8 cellular contexts compared by ENCODE assay signal in genomic region chr4:6986781-6987565, GRCh38. TPM values are rescaled to one million over a fixed set of nuclear protein-coding genes. Genes with fewer than 3 reads are reported as not detected.
DNase-seq lines count a peak whose midpoint lies in the region; ATAC-seq, FAIRE-seq and TF ChIP-seq lines count a peak whose summit lies in the region.

No MANE protein-coding gene starts in this region.

- TF ChIP-seq CTCF in Calu3 (IDR thresholded peaks at IDR 0.05; ENCODE audit: unreplicated experiment), result no peak
- TF ChIP-seq CTCF in endodermal cell (conservative IDR thresholded peaks at IDR 0.05), result peak; percentile 11

- H3K9ac ChIP-seq in endodermal cell (ENCODE audit: extremely low read depth, low read length, poor library complexity, severe bottlenecking), result peak overlapping the region; percentile 72

- CTCF ChIA-PET in Calu3 (lab: Charles Lee), result interaction anchor here (1.1 kb wide), 1 partner anchor 11 kb away, joined by 3 read pairs; no protein-coding TSS in a partner anchor

- H3K27me3 ChIP-seq in endodermal cell (ENCODE audit: control insufficient read depth, insufficient read depth, low read length, poor library complexity, severe bottlenecking), result no peaks in the 10 kb centered on the region

- peak overlapping the region; percentile 83 for H3K27ac ChIP-seq in endodermal cell (ENCODE audit: low read depth, low read length)

- no peak for FAIRE-seq in HTR-8/SVneo (lab: Jason Lieb, UNC)

- H3K4me1 ChIP-seq in endodermal cell (ENCODE audit: control insufficient read depth, insufficient read depth, low read length), result peaks cover 18% of the 10 kb centered on the region

- H3K36me3 Mint-ChIP-seq in Calu3 (ENCODE audit: insufficient read depth, unreplicated experiment), result peaks cover 31% of the 10 kb centered on the region
- H3K36me3 Mint-ChIP-seq in endodermal cell (ENCODE audit: low read depth), result peaks cover 3% of the 10 kb centered on the region

- peaks cover 32% of the 10 kb centered on the region for H3K4me1 Mint-ChIP-seq in Calu3 (ENCODE audit: low read depth, unreplicated experiment)
- peaks cover 53% of the 10 kb centered on the region for H3K4me1 Mint-ChIP-seq in endodermal cell

- DNase-seq in Calu3, result peak; percentile 92
- DNase-seq in HTR-8/SVneo (ENCODE audit: insufficient read length, low spot score), result peak; percentile 93
- DNase-seq in NOMO-1 treated with dmso at 0.1 percent for 144 hours (lab: John Stamatoyannopoulos, UW; ENCODE audit: unreplicated experiment), result peak; percentile 83
- peak; percentile 78 for DNase-seq in activated CD8-positive, alpha-beta memory T cell treated with anti-CD3 and anti-CD28 coated beads, Interleukin-2, amount 50 U/mL, for 24 hours (ENCODE audit: extremely low read depth)
- peak; percentile 98 for DNase-seq in endodermal cell
- DNase-seq in midbrain (lab: John Stamatoyannopoulos, UW), result peak; percentile 94
- peak; percentile 84 to 88 for DNase-seq in stimulated activated CD8-positive, alpha-beta memory T cell treated with anti-CD3 and anti-CD28 coated beads, Interleukin-15, amount 100 ng/mL, for 4 hours (ENCODE audit: low read depth in 2 of 2)

- intact Hi-C loops in Calu3 (cut with micrococcal nuclease; ENCODE audit: unreplicated experiment), result loop anchor here (5.0 to 10.0 kb wide), 2 partner anchors 80 to 88 kb away; partner anchors contain the start of gene TBC1D14

- H3K9me3 Mint-ChIP-seq in Calu3 (ENCODE audit: low read depth, unreplicated experiment) (no peaks in the 10 kb centered on the region), endodermal cell (no peaks in the 10 kb centered on the region)

- peak overlapping the region; percentile 90 for H3K27ac Mint-ChIP-seq in Calu3 (ENCODE audit: unreplicated experiment)
- peak overlapping the region; percentile 97 for H3K27ac Mint-ChIP-seq in endodermal cell

- no peaks in the 10 kb centered on the region for H3K36me3 ChIP-seq in endodermal cell (ENCODE audit: control insufficient read depth, insufficient read depth, low read length)

- peak; percentile 65 for ATAC-seq in GM21367 (IDR thresholded peaks at IDR 0.05; ENCODE audit: unreplicated experiment)

- H3K4me3 Mint-ChIP-seq in Calu3 (ENCODE audit: low read depth, unreplicated experiment) (peak overlapping the region; percentile 96), endodermal cell (peak overlapping the region; percentile 82)

- no TSS peak for BruUV-seq in Calu3 (replicated peaks; lab: Mats Ljungman, UMichigan)

- H3K9me3 ChIP-seq in endodermal cell (ENCODE audit: control insufficient read depth, low read length), result no peaks in the 10 kb centered on the region

- H3K27me3 Mint-ChIP-seq in Calu3 (ENCODE audit: unreplicated experiment) (no peaks in the 10 kb centered on the region), endodermal cell (ENCODE audit: insufficient read depth) (no peaks in the 10 kb centered on the region)

- H3K4me3 ChIP-seq in endodermal cell (ENCODE audit: low read length), result peak overlapping the region; percentile 97

- WGBS in endodermal cell (ENCODE audit: insufficient coverage in 1 of 2, insufficient read length in 1 of 2), 2 experiments, result 0 to 1% methylated on average over 24 to 78 of the region's 78 CpGs

RNA-seq across cellular contexts. Expression of gene TADA2B, which starts 56.2 kb away (rescaled TPM):
- total RNA-seq in Calu3 (2022) (15.1 and 15.8 TPM in 2 replicates), endodermal cell (10 to 100 TPM; 17.3 to 17.5 TPM)
- polyA plus RNA-seq in endodermal cell (2013, experiment 1 of 2), result 11.6 TPM
- 10.6 TPM for polyA plus RNA-seq in endodermal cell (2013, experiment 2 of 2)

Comparison
In these comparisons a context has a peak if more than half of its experiments do, and no peak if none do; other contexts are left out.
1. Peak in every context shown above with its lines: DNase-seq, ATAC-seq, H3K4me3 ChIP-seq and H3K27ac ChIP-seq.